11 cellular contexts compared by ENCODE assay signal in genomic region chr9:110142253-110142652, GRCh38.
A peak's percentile ranks its signal among the peaks of the same experiment; 100 is the strongest.
DNase-seq lines count a peak whose midpoint lies in the region; ATAC-seq lines count a peak whose summit lies in the region.
"Had no signal": no experiment of that assay in that cellular context is flagged by ENCODE, and none has a peak within 500 bp of the region (broad histone marks: within the 10 kb centered on the region; RNA-seq: fewer than 3 reads in every experiment).

No MANE protein-coding gene starts in this region.

- peaks cover 39% of the 10 kb centered on the region for H3K4me1 Mint-ChIP-seq in activated CD8-positive, alpha-beta memory T cell treated with anti-CD3 and anti-CD28 coated beads, Interleukin-2, amount 10 ng/mL, durations not matched to agents 7 days and 5 days
- peaks cover 36% of the 10 kb centered on the region for H3K4me1 Mint-ChIP-seq in activated naive CD8-positive, alpha-beta T cell treated with anti-CD3 and anti-CD28 coated beads, Interleukin-2, amount 10 ng/mL, durations not matched to agents 7 days and 5 days
- peaks cover 33% of the 10 kb centered on the region for H3K4me1 Mint-ChIP-seq in stimulated activated effector memory CD8-positive, alpha-beta T cell treated with anti-CD3 and anti-CD28 coated beads, Interleukin-12 subunit alpha, Interleukin-12 subunit beta, amount 100 ng/mL, for 72 hours

- H3K36me3 ChIP-seq in Karpas-422 (ENCODE audit: insufficient read depth, low read length) (no peaks in the 10 kb centered on the region), aorta (ENCODE audit: control insufficient read depth in 1 of 2, insufficient read depth in 2 of 2, low read length in 1 of 2) (peaks cover 0 to 5% of the 10 kb centered on the region in 2 donors)

- H3K4me3 ChIP-seq in Karpas-422 (ENCODE audit: low read length) (no peak overlapping the region), aorta (ENCODE audit: low read length in 2 of 2) (no peak overlapping the region)
- H3K4me3 ChIP-seq: SJCRH30, upper lobe of left lung had no signal

- H3K9me3 Mint-ChIP-seq in activated CD8-positive, alpha-beta memory T cell treated with anti-CD3 and anti-CD28 coated beads, Interleukin-2, amount 10 ng/mL, durations not matched to agents 7 days and 5 days (ENCODE audit: low read depth) = no peaks in the 10 kb centered on the region
- peaks cover 3% of the 10 kb centered on the region for H3K9me3 Mint-ChIP-seq in activated naive CD8-positive, alpha-beta T cell treated with anti-CD3 and anti-CD28 coated beads, Interleukin-2, amount 10 ng/mL, durations not matched to agents 7 days and 5 days
- H3K9me3 Mint-ChIP-seq in stimulated activated effector memory CD8-positive, alpha-beta T cell treated with anti-CD3 and anti-CD28 coated beads, Interleukin-12 subunit alpha, Interleukin-12 subunit beta, amount 100 ng/mL, for 72 hours = peaks cover 3% of the 10 kb centered on the region

- H4K20me1 ChIP-seq in Karpas-422 (ENCODE audit: insufficient read depth, low read depth, low read length) = no peaks in the 10 kb centered on the region

- peaks cover 11% of the 10 kb centered on the region for H3K36me3 Mint-ChIP-seq in activated CD8-positive, alpha-beta memory T cell treated with anti-CD3 and anti-CD28 coated beads, Interleukin-2, amount 10 ng/mL, durations not matched to agents 7 days and 5 days
- peaks cover 6% of the 10 kb centered on the region for H3K36me3 Mint-ChIP-seq in activated naive CD8-positive, alpha-beta T cell treated with anti-CD3 and anti-CD28 coated beads, Interleukin-2, amount 10 ng/mL, durations not matched to agents 7 days and 5 days
- H3K36me3 Mint-ChIP-seq in stimulated activated effector memory CD8-positive, alpha-beta T cell treated with anti-CD3 and anti-CD28 coated beads, Interleukin-12 subunit alpha, Interleukin-12 subunit beta, amount 100 ng/mL, for 72 hours = no peaks in the 10 kb centered on the region

- ATAC-seq in activated CD8-positive, alpha-beta memory T cell treated with anti-CD3 and anti-CD28 coated beads, Interleukin-2, amount 10 ng/mL, durations not matched to agents 7 days and 5 days = no peak
- ATAC-seq in activated naive CD8-positive, alpha-beta T cell treated with anti-CD3 and anti-CD28 coated beads, Interleukin-2, amount 10 ng/mL, durations not matched to agents 7 days and 5 days (ENCODE audit: low read depth) = no peak
- ATAC-seq in stimulated activated effector memory CD8-positive, alpha-beta T cell treated with anti-CD3 and anti-CD28 coated beads, Interleukin-12 subunit alpha, Interleukin-12 subunit beta, amount 100 ng/mL, for 72 hours = no peak
- ATAC-seq in aorta (ENCODE audit: low FRiP score) (no peak), GM21528 (IDR thresholded peaks at IDR 0.05; ENCODE audit: low FRiP score, unreplicated experiment) (no peak)

- POLR2A ChIA-PET in activated naive CD8-positive, alpha-beta T cell treated with anti-CD3 and anti-CD28 coated beads, Interleukin-2, amount 10 ng/mL, durations not matched to agents 7 days and 5 days (lab: Charles Lee) = no interaction called here

- CTCF ChIA-PET in activated CD8-positive, alpha-beta memory T cell treated with anti-CD3 and anti-CD28 coated beads, Interleukin-2, amount 10 ng/mL, durations not matched to agents 7 days and 5 days (lab: Charles Lee) = interaction anchor here (0.8 to 3.4 kb wide), 6 partner anchors 9 to 568 kb away, joined by 3 to 16 read pairs (median 3); no protein-coding TSS in a partner anchor

- peak overlapping the region; percentile 80 for H3K27ac ChIP-seq in Karpas-422 (ENCODE audit: low read length)
- H3K27ac ChIP-seq in aorta (ENCODE audit: low read depth in 1 of 2, low read length in 2 of 2) = no peak overlapping the region
- H3K27ac ChIP-seq: SJCRH30 had no signal

- no peak overlapping the region for H3K9ac ChIP-seq in Karpas-422 (ENCODE audit: low read length)

- intact Hi-C loops in aorta (cut with DNase I) = no loop called here

- peak overlapping the region; percentile 64 for H3K4me2 ChIP-seq in Karpas-422 (ENCODE audit: low read depth, low read length, poor library complexity, severe bottlenecking)

- DNase-seq in activated CD8-positive, alpha-beta memory T cell treated with anti-CD3 and anti-CD28 coated beads, Interleukin-2, amount 10 ng/mL, durations not matched to agents 7 days and 5 days = no peak
- no peak for DNase-seq in activated CD8-positive, alpha-beta memory T cell treated with anti-CD3 and anti-CD28 coated beads, Interleukin-2, amount 50 U/mL, for 4 hours
- DNase-seq in Karpas-422 (no peak), aorta (no peak), A172 (ENCODE audit: low spot score) (no peak)
- DNase-seq in activated naive CD8-positive, alpha-beta T cell treated with anti-CD3 and anti-CD28 coated beads, Interleukin-2, amount 10 ng/mL, durations not matched to agents 7 days and 5 days = no peak
- DNase-seq in stimulated activated effector memory CD8-positive, alpha-beta T cell treated with anti-CD3 and anti-CD28 coated beads, Interleukin-12 subunit alpha, Interleukin-12 subunit beta, amount 100 ng/mL, for 72 hours (ENCODE audit: low spot score in 2 of 2) = no peak
- DNase-seq: effector CD8-positive, alpha-beta T cell; upper lobe of left lung had no signal

- no peaks in the 10 kb centered on the region for H3K79me2 ChIP-seq in Karpas-422 (ENCODE audit: low read length)

- peak overlapping the region; percentile 71 for H3K27ac Mint-ChIP-seq in activated CD8-positive, alpha-beta memory T cell treated with anti-CD3 and anti-CD28 coated beads, Interleukin-2, amount 10 ng/mL, durations not matched to agents 7 days and 5 days
- peak overlapping the region; percentile 88 for H3K27ac Mint-ChIP-seq in activated naive CD8-positive, alpha-beta T cell treated with anti-CD3 and anti-CD28 coated beads, Interleukin-2, amount 10 ng/mL, durations not matched to agents 7 days and 5 days
- H3K27ac Mint-ChIP-seq in stimulated activated effector memory CD8-positive, alpha-beta T cell treated with anti-CD3 and anti-CD28 coated beads, Interleukin-12 subunit alpha, Interleukin-12 subunit beta, amount 100 ng/mL, for 72 hours = peak overlapping the region; percentile 5

- H3K4me3 Mint-ChIP-seq in activated CD8-positive, alpha-beta memory T cell treated with anti-CD3 and anti-CD28 coated beads, Interleukin-2, amount 10 ng/mL, durations not matched to agents 7 days and 5 days = no peak overlapping the region
- peak overlapping the region; percentile 5 for H3K4me3 Mint-ChIP-seq in activated naive CD8-positive, alpha-beta T cell treated with anti-CD3 and anti-CD28 coated beads, Interleukin-2, amount 10 ng/mL, durations not matched to agents 7 days and 5 days
- no peak overlapping the region for H3K4me3 Mint-ChIP-seq in stimulated activated effector memory CD8-positive, alpha-beta T cell treated with anti-CD3 and anti-CD28 coated beads, Interleukin-12 subunit alpha, Interleukin-12 subunit beta, amount 100 ng/mL, for 72 hours

- 94 to 95% methylated on average over 3 of the region's 3 CpGs for WGBS in aorta, 2 donors

- H2AFZ ChIP-seq in Karpas-422 (ENCODE audit: low read length) = peak overlapping the region; percentile 95

- no peaks in the 10 kb centered on the region for H3K9me3 ChIP-seq in Karpas-422 (ENCODE audit: low read length)
- H3K9me3 ChIP-seq in aorta (ENCODE audit: control insufficient read depth, low read length) = no peaks in the 10 kb centered on the region
- H3K9me3 ChIP-seq: SJCRH30, upper lobe of left lung had no signal

- H3K27me3 ChIP-seq in Karpas-422 (ENCODE audit: low read length) = no peaks in the 10 kb centered on the region
- H3K27me3 ChIP-seq in aorta (ENCODE audit: control insufficient read depth in 1 of 2, insufficient read depth in 2 of 2, low read length in 1 of 2) = no peaks in the 10 kb centered on the region
- H3K27me3 ChIP-seq: SJCRH30, upper lobe of left lung had no signal

- no peaks in the 10 kb centered on the region for H3K9me2 ChIP-seq in Karpas-422 (replicated peaks; ENCODE audit: insufficient read depth, low read length)

- H3K4me1 ChIP-seq in Karpas-422 (ENCODE audit: low read length) (peaks cover 37% of the 10 kb centered on the region), aorta (ENCODE audit: control insufficient read depth in 1 of 2, insufficient read depth in 2 of 2, low read length in 2 of 2) (peaks cover 6 to 13% of the 10 kb centered on the region in 2 donors)

- H3K27me3 Mint-ChIP-seq in activated CD8-positive, alpha-beta memory T cell treated with anti-CD3 and anti-CD28 coated beads, Interleukin-2, amount 10 ng/mL, durations not matched to agents 7 days and 5 days = peaks cover 10% of the 10 kb centered on the region
- H3K27me3 Mint-ChIP-seq in activated naive CD8-positive, alpha-beta T cell treated with anti-CD3 and anti-CD28 coated beads, Interleukin-2, amount 10 ng/mL, durations not matched to agents 7 days and 5 days = peaks cover 9% of the 10 kb centered on the region

Comparison
In these comparisons a context has a peak if more than half of its experiments do, and no peak if none do; other contexts are left out.
1. H3K27ac Mint-ChIP-seq: peak in every context shown above with its lines; median percentile 88 in activated naive CD8-positive, alpha-beta T cell treated with anti-CD3 and anti-CD28 coated beads, Interleukin-2, amount 10 ng/mL, durations not matched to agents 7 days and 5 days; 71 in activated CD8-positive, alpha-beta memory T cell treated with anti-CD3 and anti-CD28 coated beads, Interleukin-2, amount 10 ng/mL, durations not matched to agents 7 days and 5 days; 5 in stimulated activated effector memory CD8-positive, alpha-beta T cell treated with anti-CD3 and anti-CD28 coated beads, Interleukin-12 subunit alpha, Interleukin-12 subunit beta, amount 100 ng/mL, for 72 hours.